13 cellular contexts compared by ENCODE assay signal in the genomic region with DNA sequence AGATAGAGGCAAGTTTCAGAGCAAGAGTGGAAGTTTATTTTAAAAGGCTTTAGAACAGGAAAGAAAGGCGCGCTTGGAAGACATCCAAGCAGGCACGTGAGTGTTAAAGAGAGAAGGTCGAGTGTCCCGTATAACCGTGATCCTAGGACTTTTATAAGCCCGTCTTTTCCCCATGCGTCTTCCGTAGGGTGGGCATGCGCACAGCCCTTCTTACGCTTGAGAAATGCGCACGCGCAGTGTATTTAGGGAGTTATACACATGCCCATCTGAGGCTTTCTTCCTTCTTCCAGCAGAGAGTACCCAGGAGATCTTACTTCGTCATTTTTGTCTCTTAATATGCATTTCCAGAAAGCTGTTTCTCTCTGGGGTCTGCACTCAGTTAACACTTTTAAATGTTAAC. TPM values are rescaled to one million over a fixed set of nuclear protein-coding genes. Genes with fewer than 3 reads are reported as not detected.
DNase-seq lines count a peak whose midpoint lies in the region; TF ChIP-seq lines count a peak whose summit lies in the region.
"Had no signal": no experiment of that assay in that cellular context is flagged by ENCODE, and none has a peak within 500 bp of the region (broad histone marks: within the 10 kb centered on the region; RNA-seq: fewer than 3 reads in every experiment).

No MANE protein-coding gene starts in this region.

- H3K9me3 Mint-ChIP-seq in chondrocyte (ENCODE audit: low read depth), result no peaks in the 10 kb centered on the region
- H3K9me3 Mint-ChIP-seq: endodermal cell, IgD-negative memory B cell had no signal

- no peak overlapping the region for H2BK120ac ChIP-seq in mesenchymal stem cell (ENCODE audit: low read depth, low read length)

- peaks cover 68% of the 10 kb centered on the region for H3F3A ChIP-seq in smooth muscle cell (ENCODE audit: low read depth)

- no peak overlapping the region for H2BK12ac ChIP-seq in mesenchymal stem cell (ENCODE audit: low read length in 2 of 2)

- H3K27ac Mint-ChIP-seq in chondrocyte (ENCODE audit: unreplicated experiment), result peak overlapping the region; percentile 78
- H3K27ac Mint-ChIP-seq: endodermal cell, IgD-negative memory B cell had no signal

- no peaks in the 10 kb centered on the region for H3K27me3 Mint-ChIP-seq in chondrocyte (ENCODE audit: low read depth)

- no peak overlapping the region for H3K4me2 ChIP-seq in mesenchymal stem cell (ENCODE audit: low read length, poor library complexity, severe bottlenecking)
- peak overlapping the region; percentile 27 for H3K4me2 ChIP-seq in smooth muscle cell
- H3K4me2 ChIP-seq: hepatocyte, SK-N-SH had no signal

- H3K23ac ChIP-seq in mesenchymal stem cell (ENCODE audit: low read length in 2 of 2), result no peak overlapping the region

- no peaks in the 10 kb centered on the region for H3K9me3 ChIP-seq in mesenchymal stem cell (ENCODE audit: control insufficient read depth, low read length)
- no peaks in the 10 kb centered on the region for H3K9me3 ChIP-seq in smooth muscle cell (replicated peaks; ENCODE audit: low read depth)
- H3K9me3 ChIP-seq: SK-N-SH had no signal

- H3K79me1 ChIP-seq in mesenchymal stem cell (replicated peaks; ENCODE audit: low read length, poor library complexity, severe bottlenecking), result peaks cover 10% of the 10 kb centered on the region

- peaks cover 22% of the 10 kb centered on the region for H3K36me3 Mint-ChIP-seq in chondrocyte (ENCODE audit: low read depth)

- H4K20me1 ChIP-seq in smooth muscle cell (ENCODE audit: low read depth), result peaks cover 92% of the 10 kb centered on the region

- no peak overlapping the region for H4K91ac ChIP-seq in mesenchymal stem cell (ENCODE audit: low read length)

- H3K4me1 Mint-ChIP-seq in chondrocyte (ENCODE audit: low read depth), result peaks cover 97% of the 10 kb centered on the region
- H3K4me1 Mint-ChIP-seq: endodermal cell had no signal

- no peak overlapping the region for H3K4me3 Mint-ChIP-seq in chondrocyte (ENCODE audit: unreplicated experiment)
- H3K4me3 Mint-ChIP-seq: endodermal cell had no signal

- DNase-seq in RPMI7951 (ENCODE audit: low read depth), result peak; percentile 47
- no peak for DNase-seq in chondrocyte (ENCODE audit: low spot score)
- no peak for DNase-seq in mesenchymal stem cell
- no peak for DNase-seq in smooth muscle cell (lab: John Stamatoyannopoulos, UW; ENCODE audit: unreplicated experiment)
- no peak for DNase-seq in SIG-M5 (lab: John Stamatoyannopoulos, UW)
- DNase-seq in HUDEP-2 (lab: John Stamatoyannopoulos, UW; ENCODE audit: unreplicated experiment in 76 of 76), result no peak
- DNase-seq in NCI-H2227 (lab: John Stamatoyannopoulos, UW; ENCODE audit: unreplicated experiment), result no peak
- DNase-seq in NCI-H1105 treated with DMSO at 0.1 percent for 48 hours (lab: John Stamatoyannopoulos, UW), result no peak
- DNase-seq: Calu3, endodermal cell, SK-N-SH had no signal

- H3K4ac ChIP-seq in mesenchymal stem cell (ENCODE audit: low read depth in 1 of 2, low read length in 2 of 2), result no peak overlapping the region

- H3K27me3 ChIP-seq in mesenchymal stem cell (ENCODE audit: control insufficient read depth in 1 of 2, insufficient read depth in 1 of 2, low read length in 2 of 2), result no peaks in the 10 kb centered on the region
- H3K27me3 ChIP-seq in smooth muscle cell (ENCODE audit: low read depth), result no peaks in the 10 kb centered on the region
- H3K27me3 ChIP-seq: hepatocyte had no signal

- no peak overlapping the region for H2BK5ac ChIP-seq in mesenchymal stem cell (ENCODE audit: low read depth, low read length, poor library complexity, severe bottlenecking)

- H2AFZ ChIP-seq in mesenchymal stem cell (ENCODE audit: low read depth, low read length) (no peak overlapping the region), smooth muscle cell (ENCODE audit: low read depth) (no peak overlapping the region)
- H2AFZ ChIP-seq: hepatocyte had no signal

- no peak overlapping the region for H3K4me3 ChIP-seq in mesenchymal stem cell (ENCODE audit: insufficient read depth in 1 of 2, low read depth in 1 of 2, low read length in 2 of 2)
- no peak overlapping the region for H3K4me3 ChIP-seq in smooth muscle cell
- H3K4me3 ChIP-seq: hepatocyte had no signal

- peak overlapping the region in 1 of 2 experiments; percentile 19 for H3K18ac ChIP-seq in mesenchymal stem cell (ENCODE audit: low read depth in 1 of 2, low read length in 2 of 2)

- no peak overlapping the region for H2BK15ac ChIP-seq in mesenchymal stem cell (ENCODE audit: low read depth, poor library complexity, severe bottlenecking)

- 85% methylated on average over 15 of the region's 15 CpGs for WGBS in mesenchymal stem cell
- WGBS in smooth muscle cell (ENCODE audit: low lambda C conversion rate), result 65% methylated on average over 15 of the region's 15 CpGs

- H3K14ac ChIP-seq in mesenchymal stem cell (ENCODE audit: low read length in 2 of 2), result no peak overlapping the region

- peaks cover 99% of the 10 kb centered on the region for H3K79me2 ChIP-seq in smooth muscle cell (ENCODE audit: low read depth)

- H3K36me3 ChIP-seq in mesenchymal stem cell (ENCODE audit: control insufficient read depth in 1 of 2, insufficient read depth in 2 of 2, low read depth in 1 of 2, low read length in 2 of 2), result peaks cover 4 to 6% of the 10 kb centered on the region in 2 experiments
- H3K36me3 ChIP-seq in smooth muscle cell (ENCODE audit: low read depth), result no peaks in the 10 kb centered on the region

- H3K27ac ChIP-seq in mesenchymal stem cell (ENCODE audit: low read length, poor library complexity, severe bottlenecking) (no peak overlapping the region), smooth muscle cell (ENCODE audit: low read depth) (peak overlapping the region; percentile 98)
- H3K27ac ChIP-seq: hepatocyte had no signal

- no peak overlapping the region for H2AK5ac ChIP-seq in mesenchymal stem cell (ENCODE audit: low read length, severe bottlenecking)

- TF ChIP-seq CTCF in chondrocyte (IDR thresholded peaks at IDR 0.05), result no peak
- TF ChIP-seq CTCF in smooth muscle cell (IDR thresholded peaks at IDR 0.05; ENCODE audit: borderline replicate concordance, insufficient read depth, poor library complexity, severe bottlenecking), result no peak

- H3K9ac ChIP-seq in mesenchymal stem cell (ENCODE audit: low read length) (peak overlapping the region; percentile 30), smooth muscle cell (ENCODE audit: low read depth) (peak overlapping the region; percentile 3)
- H3K9ac ChIP-seq: SK-N-SH had no signal

- peaks cover 2% of the 10 kb centered on the region for H3K4me1 ChIP-seq in mesenchymal stem cell (ENCODE audit: control insufficient read depth, insufficient read depth, low read depth, low read length)
- peaks cover 27% of the 10 kb centered on the region for H3K4me1 ChIP-seq in smooth muscle cell (ENCODE audit: low read depth)

- H4K8ac ChIP-seq in mesenchymal stem cell (ENCODE audit: low read length), result peak overlapping the region; percentile 4

RNA-seq across cellular contexts. Expression of gene CALD1, which starts 52.4 kb away (rescaled TPM):
- 209 and 259 TPM in 2 replicates for total RNA-seq in RPMI7951 (2014; rRNA removed; shearing (Covaris generic))
- total RNA-seq in chondrocyte (1,623 to 1,979 TPM (median 1,941 TPM) in 3 replicates), smooth muscle cell (948 and 1,024 TPM in 2 replicates)
- 820 TPM for polyA plus RNA-seq in mesenchymal stem cell (2013, experiment 1 of 2)
- 785 TPM for polyA plus RNA-seq in mesenchymal stem cell (2013, experiment 2 of 2)
- polyA plus RNA-seq in smooth muscle cell, result 1,552 and 1,869 TPM in 2 replicates
